16 cellular contexts compared by ENCODE assay signal in the genomic region with DNA sequence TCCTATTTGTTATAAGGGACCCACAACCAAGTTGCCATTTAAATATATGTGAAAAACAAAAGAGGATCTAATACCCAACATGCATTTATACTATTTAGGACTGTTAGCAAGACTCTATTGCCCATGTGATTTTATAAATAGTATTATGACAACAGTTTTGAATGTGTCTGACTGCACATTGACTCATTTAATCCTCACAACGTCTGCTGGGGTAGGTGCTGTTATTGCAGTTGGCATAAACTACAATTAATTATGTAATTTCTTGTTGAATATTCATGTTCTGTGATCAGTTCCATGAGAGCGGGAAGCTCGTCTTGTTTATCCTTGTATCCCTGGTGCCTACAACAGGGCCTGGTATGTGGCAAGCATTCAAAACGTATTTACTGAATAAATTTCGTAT. TPM values are rescaled to one million over a fixed set of nuclear protein-coding genes. Genes with fewer than 3 reads are reported as not detected.
"Had no signal": no experiment of that assay in that cellular context is flagged by ENCODE, and none has a peak within 500 bp of the region (broad histone marks: within the 10 kb centered on the region; RNA-seq: fewer than 3 reads in every experiment).

No MANE protein-coding gene starts in this region.

- H3K36me3 ChIP-seq: ascending aorta, neutrophil had no signal

- H3K9me3 ChIP-seq: ascending aorta, neutrophil, testis had no signal

- H3K4me3 ChIP-seq: ascending aorta, coronary artery, lung, testis had no signal

- H3K27me3 ChIP-seq: ascending aorta, neutrophil, testis had no signal

- H3K27ac ChIP-seq: ascending aorta, coronary artery, neutrophil, testis had no signal

- ATAC-seq: activated naive CD8-positive, alpha-beta T cell treated with anti-CD3 and anti-CD28 coated beads, Interleukin-2, amount 50 U/mL, for 24 hours; left cardiac atrium; naive thymus-derived CD4-positive, alpha-beta T cell; right cardiac atrium had no signal

- DNase-seq: activated B cell treated with CpG ODN at 0.5 μM for 24 hours; activated CD4-positive, alpha-beta T cell treated with anti-CD3 and anti-CD28 coated beads, Interleukin-2, amount 10 ng/mL, durations not matched to agents 24 days and 14 days; activated naive CD4-positive, alpha-beta T cell treated with Interleukin-2 at 50 U/mL for 16 hours; activated naive CD8-positive, alpha-beta T cell treated with anti-CD3 and anti-CD28 coated beads, Interleukin-2, amount 50 U/mL, for 24 hours; effector CD4-positive, alpha-beta T cell; left cardiac atrium; naive thymus-derived CD4-positive, alpha-beta T cell; right cardiac atrium; stimulated activated CD4-positive, alpha-beta T cell treated with anti-CD3 and anti-CD28 coated beads, Interleukin-2, amount 100 ng/mL, for 24 hours; stimulated activated naive CD4-positive, alpha-beta T cell; testis had no signal

RNA-seq across cellular contexts. Expression of gene SH2D6, which starts 53.8 kb away (rescaled TPM):
- total RNA-seq: ascending aorta, cardiac septum had no signal
- polyA plus RNA-seq: naive thymus-derived CD4-positive, alpha-beta T cell had no signal
